Comparison of ENCODE assay signal across 13 cellular contexts in genomic region chr1:204443871-204444581, GRCh38. TPM values are rescaled to one million over a fixed set of nuclear protein-coding genes. Genes with fewer than 3 reads are reported as not detected.
A peak's percentile ranks its signal among the peaks of the same experiment; 100 is the strongest.
DNase-seq lines count a peak whose midpoint lies in the region; TF ChIP-seq lines count a peak whose summit lies in the region.
"Had no signal": no experiment of that assay in that cellular context is flagged by ENCODE, and none has a peak within 500 bp of the region (broad histone marks: within the 10 kb centered on the region; RNA-seq: fewer than 3 reads in every experiment).

No MANE protein-coding gene starts in this region.

- no peak overlapping the region for H3K4me3 ChIP-seq in esophagus (ENCODE audit: low read depth in 1 of 2, low read length in 2 of 2)
- H3K4me3 ChIP-seq: GM12878, SJSA1 had no signal

- H3K27ac ChIP-seq in RWPE1 (peak overlapping the region; percentile 65), esophagus (ENCODE audit: low read depth in 2 of 2, low read length in 1 of 2) (peak overlapping the region; percentile 85 to 95)
- H3K27ac ChIP-seq: SJSA1 had no signal

- H3K9me3 ChIP-seq in esophagus (ENCODE audit: control insufficient read depth in 2 of 2, insufficient read depth in 1 of 2, low read depth in 1 of 2, low read length in 1 of 2) = no peaks in the 10 kb centered on the region
- H3K9me3 ChIP-seq: SJSA1 had no signal

- WGBS in esophagus, 2 donors = 38 to 65% methylated on average over 11 of the region's 11 CpGs

- peaks cover 2 to 30% of the 10 kb centered on the region in 2 donors for H3K4me1 ChIP-seq in esophagus (ENCODE audit: control insufficient read depth in 2 of 2, insufficient read depth in 2 of 2, low read length in 1 of 2)
- H3K4me1 ChIP-seq: SJSA1 had no signal

- CTCF ChIA-PET in RWPE1 (lab: Yijun Ruan, JAX) = interaction anchor here (0.7 to 3.0 kb wide), 8 partner anchors 13 to 59 kb away, joined by 3 to 27 read pairs (median 4); no protein-coding TSS in a partner anchor

- POLR2A ChIA-PET in RWPE1 (lab: Yijun Ruan, JAX; ENCODE audit: low non-redundant PET) = interaction anchor here (0.5 to 0.6 kb wide), 2 partner anchors 8 to 58 kb away, joined by 3 read pairs; no protein-coding TSS in a partner anchor

- peaks cover 0 to 33% of the 10 kb centered on the region in 2 donors for H3K36me3 ChIP-seq in esophagus (ENCODE audit: control insufficient read depth in 2 of 2, insufficient read depth in 2 of 2, low read length in 1 of 2)
- H3K36me3 ChIP-seq: SJSA1 had no signal

- DNase-seq in HT-29 (ENCODE audit: low spot score) (peak; percentile 27), RWPE1 (ENCODE audit: low spot score) (peak; percentile 95), NCI-H446 treated with DMSO at 0.1 percent for 48 hours (lab: John Stamatoyannopoulos, UW) (no peak), SHP77 (lab: John Stamatoyannopoulos, UW) (no peak), epidermal melanocyte (ENCODE audit: insufficient read length, low spot score) (no peak)
- DNase-seq in stimulated activated CD4-positive, alpha-beta T cell treated with anti-CD3 and anti-CD28 coated beads, Interleukin-2, amount 100 ng/mL, for 24 hours = peak; percentile 16 to 38
- DNase-seq: central memory CD4-positive, alpha-beta T cell; HFFc6; Kasumi-1; NCI-H510A treated with DMSO at 0.1 percent for 48 hours had no signal

- H3K27me3 ChIP-seq in esophagus (ENCODE audit: control insufficient read depth in 1 of 2, insufficient read depth in 2 of 2, low read length in 2 of 2) = no peaks in the 10 kb centered on the region
- H3K27me3 ChIP-seq: SJSA1 had no signal

- TF ChIP-seq CTCF in RWPE1 (conservative IDR thresholded peaks at IDR 0.05; ENCODE audit: low read depth) = no peak

RNA-seq across cellular contexts. Expression of gene PPP1R15B, which starts 32.4 kb away (rescaled TPM):
- 32.6 and 40.7 TPM in 2 replicates for total RNA-seq in HT-29 (2014; rRNA removed; shearing (Covaris generic))
- 10 to 100 TPM; 14.1 to 15.7 TPM for polyA plus RNA-seq in esophagus

RNA-seq across cellular contexts. Expression of gene PIK3C2B, which starts 50.6 kb away (rescaled TPM):
- 55.3 and 55.4 TPM in 2 replicates for total RNA-seq in HT-29 (2014; rRNA removed; shearing (Covaris generic))
- polyA plus RNA-seq in esophagus = 10 to 100 TPM in 1 of 2 donors, 1 to 10 TPM in 1; 7.8 to 14.2 TPM

Comparison
In these comparisons a context has a peak if more than half of its experiments do, and no peak if none do; other contexts are left out.
1. DNase-seq: peak in HT-29 (single experiment), RWPE1 (single experiment) and stimulated activated CD4-positive, alpha-beta T cell treated with anti-CD3 and anti-CD28 coated beads, Interleukin-2, amount 100 ng/mL, for 24 hours (2 of 2); none in NCI-H446 treated with DMSO at 0.1 percent for 48 hours (single experiment), SHP77 (0 of 2) and epidermal melanocyte (single experiment).